19 cellular contexts compared by ENCODE assay signal in genomic region chr19:8123683-8124082, GRCh38. TPM values are rescaled to one million over a fixed set of nuclear protein-coding genes. Genes with fewer than 3 reads are reported as not detected.
DNase-seq lines count a peak whose midpoint lies in the region; ATAC-seq and TF ChIP-seq lines count a peak whose summit lies in the region.
"Had no signal": no experiment of that assay in that cellular context is flagged by ENCODE, and none has a peak within 500 bp of the region (broad histone marks: within the 10 kb centered on the region; RNA-seq: fewer than 3 reads in every experiment).

No MANE protein-coding gene starts in this region.

- WGBS in H9 (ENCODE audit: extremely low coverage, insufficient read length, low lambda C conversion rate), result no CpG with 5 or more reads among the region's 22 CpGs
- WGBS in neuronal stem cell (ENCODE audit: extremely low coverage in 2 of 2, insufficient read length in 2 of 2, insufficient replicate concordance in 1 of 2), 2 donors, result no CpG with 5 or more reads among the region's 22 CpGs
- WGBS in esophagus muscularis mucosa, result 88% methylated on average over 18 of the region's 22 CpGs

- H3K18ac ChIP-seq in H9 (ENCODE audit: insufficient read length, low read depth, low read length) (no peak overlapping the region), neuronal stem cell (ENCODE audit: low read length) (no peak overlapping the region)

- intact Hi-C loops in vagina (cut with DNase I), result no loop called here
- intact Hi-C loops in esophagus muscularis mucosa (cut with DNase I), result no loop called here

- H3T11ph ChIP-seq in H9 (ENCODE audit: low read length), result no peak overlapping the region

- no peak for ATAC-seq in T-helper 17 cell
- ATAC-seq: HCT116 had no signal

- H4K8ac ChIP-seq in H9 (replicated peaks; ENCODE audit: insufficient read length, low read depth, low read length), result no peak overlapping the region
- H4K8ac ChIP-seq in neuronal stem cell (ENCODE audit: low read depth, low read length), result no peak overlapping the region

- DNase-seq in H9 (no peak), T-helper 17 cell (no peak), endothelial cell (ENCODE audit: low spot score) (no peak), neuronal stem cell (ENCODE audit: low spot score) (no peak), vagina (ENCODE audit: extremely low spot score in 2 of 2) (no peak), esophagus muscularis mucosa (ENCODE audit: extremely low spot score) (no peak), BE2C (no peak)
- DNase-seq in activated CD4-positive, CD25-positive, alpha-beta regulatory T cell treated with anti-CD3 and anti-CD28 coated beads, Interleukin-2, amount 50 U/mL, for 72 hours, result no peak
- DNase-seq: CD4-positive, alpha-beta memory T cell; DMS153; DMS79; GDM1; GOT3 had no signal

- H3K9me3 Mint-ChIP-seq in H9, result no peaks in the 10 kb centered on the region; a peak in 1 of 5 replicates
- no peaks in the 10 kb centered on the region for H3K9me3 Mint-ChIP-seq in endothelial cell (ENCODE audit: unreplicated experiment)
- H3K9me3 Mint-ChIP-seq: CD4-positive, alpha-beta memory T cell had no signal

- TF ChIP-seq POLR2A in vagina (IDR thresholded peaks at IDR 0.05) (no peak), esophagus muscularis mucosa (IDR thresholded peaks at IDR 0.05; ENCODE audit: low read depth) (no peak)

- H3K56ac ChIP-seq in H9 (ENCODE audit: insufficient read length, low read depth, low read length), result no peak overlapping the region

- H3K27me3 Mint-ChIP-seq in H9 (ENCODE audit: low read depth) (no peaks in the 10 kb centered on the region), T-helper 17 cell (peaks cover 13% of the 10 kb centered on the region), endothelial cell (ENCODE audit: unreplicated experiment) (peaks cover 9% of the 10 kb centered on the region)

- no peaks in the 10 kb centered on the region for H3K9me3 ChIP-seq in H9 (ENCODE audit: control insufficient read depth, low read depth, low read length)
- no peaks in the 10 kb centered on the region for H3K9me3 ChIP-seq in T-helper 17 cell (ENCODE audit: control insufficient read depth, low read length, poor library complexity, severe bottlenecking)
- peaks cover 0 to 3% of the 10 kb centered on the region in 2 donors for H3K9me3 ChIP-seq in neuronal stem cell (replicated peaks in 1 of 2; ENCODE audit: control insufficient read depth in 2 of 2, insufficient read depth in 1 of 2, low read depth in 1 of 2, low read length in 2 of 2)
- H3K9me3 ChIP-seq in vagina, result no peaks in the 10 kb centered on the region
- H3K9me3 ChIP-seq in esophagus muscularis mucosa, result no peaks in the 10 kb centered on the region
- no peaks in the 10 kb centered on the region for H3K9me3 ChIP-seq in BE2C

- H2BK5ac ChIP-seq in H9 (ENCODE audit: insufficient read length, low read length) (no peak overlapping the region), neuronal stem cell (ENCODE audit: low read length) (peak overlapping the region; percentile 66)

- H3K4me2 ChIP-seq in H9 (ENCODE audit: insufficient read depth, insufficient read length, low read length) (no peak overlapping the region), neuronal stem cell (ENCODE audit: insufficient read depth, low read length, poor library complexity, severe bottlenecking) (no peak overlapping the region)
- H3K4me2 ChIP-seq: KMS-11 had no signal

- no peak overlapping the region for H3K27ac ChIP-seq in H9 (ENCODE audit: insufficient read length, low read depth, low read length)
- H3K27ac ChIP-seq in neuronal stem cell (replicated peaks; ENCODE audit: low read length), result no peak overlapping the region
- H3K27ac ChIP-seq in vagina, result no peak overlapping the region
- H3K27ac ChIP-seq in esophagus muscularis mucosa (replicated peaks in 1 of 4), result no peak overlapping the region
- H3K27ac ChIP-seq: C4-2B, KMS-11 had no signal

- no peak overlapping the region for H4K91ac ChIP-seq in H9 (ENCODE audit: insufficient read length, low read depth, low read length)
- H4K91ac ChIP-seq in neuronal stem cell (ENCODE audit: low read depth, low read length, poor library complexity), result no peak overlapping the region

- H3K36me3 Mint-ChIP-seq in H9 (ENCODE audit: insufficient read depth in 1 of 3, low read depth in 3 of 3) (peaks cover 29 to 45% (median 45%) of the 10 kb centered on the region in 3 experiments), T-helper 17 cell (ENCODE audit: low read depth) (no peaks in the 10 kb centered on the region), endothelial cell (ENCODE audit: low read depth, unreplicated experiment) (peaks cover 9% of the 10 kb centered on the region)
- H3K36me3 Mint-ChIP-seq: CD4-positive, alpha-beta memory T cell had no signal

- H3K14ac ChIP-seq in H9 (ENCODE audit: insufficient read depth, low read length), result no peak overlapping the region
- H3K14ac ChIP-seq in neuronal stem cell (ENCODE audit: low read length), result no peak overlapping the region

- H2BK20ac ChIP-seq in H9 (ENCODE audit: low read depth, low read length, poor library complexity, severe bottlenecking), result no peak overlapping the region

- no peaks in the 10 kb centered on the region for H3K79me1 ChIP-seq in H9 (ENCODE audit: insufficient read depth, low read depth, low read length, poor library complexity, severe bottlenecking)
- no peaks in the 10 kb centered on the region for H3K79me1 ChIP-seq in neuronal stem cell (ENCODE audit: low read depth, low read length)

- H2BK15ac ChIP-seq in H9 (ENCODE audit: low read depth, low read length), result no peak overlapping the region
- no peak overlapping the region for H2BK15ac ChIP-seq in neuronal stem cell (ENCODE audit: low read length)

- H3K27me3 ChIP-seq in H9 (ENCODE audit: insufficient read depth, low read length) (no peaks in the 10 kb centered on the region), neuronal stem cell (ENCODE audit: control insufficient read depth in 3 of 3, insufficient read depth in 3 of 3, low read depth in 1 of 3, low read length in 3 of 3) (no peaks in the 10 kb centered on the region), vagina (no peaks in the 10 kb centered on the region), esophagus muscularis mucosa (no peaks in the 10 kb centered on the region), BE2C (peaks cover 24% of the 10 kb centered on the region)

- H4K20me1 ChIP-seq in H9 (ENCODE audit: control insufficient read depth, insufficient read depth, insufficient read length), result no peaks in the 10 kb centered on the region

- no peak overlapping the region for H2AFZ ChIP-seq in H9 (ENCODE audit: low read length)
- H2AFZ ChIP-seq in neuronal stem cell (ENCODE audit: low read length), result no peak overlapping the region

- H4K5ac ChIP-seq in H9 (ENCODE audit: insufficient read length, low read depth, low read length), result no peak overlapping the region

- H2BK12ac ChIP-seq in H9 (ENCODE audit: insufficient read length, low read depth, low read length) (no peak overlapping the region), neuronal stem cell (ENCODE audit: low read length) (no peak overlapping the region)

- no peak overlapping the region for H3K9ac ChIP-seq in H9 (ENCODE audit: extremely low read depth, insufficient read length, low read length)
- peak overlapping the region; percentile 53 for H3K9ac ChIP-seq in neuronal stem cell (ENCODE audit: low read depth, low read length, poor library complexity)
- H3K9ac ChIP-seq: KMS-11 had no signal

- H3K23ac ChIP-seq in H9 (ENCODE audit: insufficient read length, low read depth, low read length), result no peak overlapping the region
- no peak overlapping the region for H3K23ac ChIP-seq in neuronal stem cell (ENCODE audit: low read depth, low read length, poor library complexity)

- H3K4me1 Mint-ChIP-seq in H9 (peaks cover 12% of the 10 kb centered on the region in 2 experiments), T-helper 17 cell (no peaks in the 10 kb centered on the region), endothelial cell (ENCODE audit: unreplicated experiment) (peaks cover 5% of the 10 kb centered on the region)
- H3K4me1 Mint-ChIP-seq: CD4-positive, alpha-beta memory T cell had no signal

- H3K36me3 ChIP-seq in neuronal stem cell (replicated peaks in 1 of 2; ENCODE audit: control insufficient read depth in 2 of 2, insufficient read depth in 2 of 2, low read length in 2 of 2) (peaks cover 5 to 26% of the 10 kb centered on the region in 2 donors), vagina (no peaks in the 10 kb centered on the region), esophagus muscularis mucosa (no peaks in the 10 kb centered on the region), BE2C (no peaks in the 10 kb centered on the region)

- H2BK120ac ChIP-seq in H9 (ENCODE audit: low read depth, low read length, poor library complexity, severe bottlenecking) (no peak overlapping the region), neuronal stem cell (ENCODE audit: low read depth, low read length) (no peak overlapping the region)

- TF ChIP-seq CTCF in H9 (conservative IDR thresholded peaks at IDR 0.05) (no peak), endothelial cell (IDR thresholded peaks at IDR 0.05; ENCODE audit: unreplicated experiment) (no peak), vagina (IDR thresholded peaks at IDR 0.05) (no peak), esophagus muscularis mucosa (IDR thresholded peaks at IDR 0.05) (no peak), BE2C (IDR thresholded peaks at IDR 0.05; ENCODE audit: low read depth, low read length) (no peak)

- no peak overlapping the region; a peak in 1 of 5 replicates for H3K4me3 Mint-ChIP-seq in H9
- no peak overlapping the region for H3K4me3 Mint-ChIP-seq in T-helper 17 cell
- H3K4me3 Mint-ChIP-seq in endothelial cell (ENCODE audit: unreplicated experiment), result peak overlapping the region; percentile 34
- H3K4me3 Mint-ChIP-seq: CD4-positive, alpha-beta memory T cell had no signal

- H3K23me2 ChIP-seq in H9 (ENCODE audit: insufficient read length, low read depth, low read length, poor library complexity, severe bottlenecking), result no peaks in the 10 kb centered on the region

- H3K4me3 ChIP-seq in neuronal stem cell (ENCODE audit: low read length in 2 of 2) (no peak overlapping the region), vagina (no peak overlapping the region), esophagus muscularis mucosa (no peak overlapping the region), BE2C (ENCODE audit: low read depth, low read length) (no peak overlapping the region)

- H3K4me1 ChIP-seq in H9 (ENCODE audit: insufficient read depth, low read length), result no peaks in the 10 kb centered on the region; the same call in 1 of the 2 replicates
- H3K4me1 ChIP-seq in neuronal stem cell (ENCODE audit: control insufficient read depth in 2 of 2, insufficient read depth in 1 of 2, low read depth in 1 of 2, low read length in 2 of 2), result no peaks in the 10 kb centered on the region
- H3K4me1 ChIP-seq in vagina, result no peaks in the 10 kb centered on the region
- H3K4me1 ChIP-seq in esophagus muscularis mucosa, result no peaks in the 10 kb centered on the region
- no peaks in the 10 kb centered on the region for H3K4me1 ChIP-seq in BE2C

- no peaks in the 10 kb centered on the region for H3K79me2 ChIP-seq in H9 (ENCODE audit: insufficient read depth, low read length)

- no peak overlapping the region for H2AK5ac ChIP-seq in H9 (ENCODE audit: insufficient read length, low read length)
- no peak overlapping the region for H2AK5ac ChIP-seq in neuronal stem cell (ENCODE audit: low read depth, low read length)

- H3K4ac ChIP-seq in H9 (ENCODE audit: low read depth, low read length) (no peak overlapping the region), neuronal stem cell (ENCODE audit: low read length) (no peak overlapping the region)

- no peak for TF ChIP-seq EP300 in esophagus muscularis mucosa (IDR thresholded peaks at IDR 0.05)

- H3K27ac Mint-ChIP-seq in H9 (peak overlapping the region in 2 of 3 experiments; percentile 73 to 92; a peak in 4 of 7 replicates), T-helper 17 cell (peak overlapping the region; percentile 14), endothelial cell (ENCODE audit: unreplicated experiment) (no peak overlapping the region)
- H3K27ac Mint-ChIP-seq: CD4-positive, alpha-beta memory T cell had no signal

RNA-seq across cellular contexts. Expression of gene FBN3, which starts 25.7 kb away (rescaled TPM):
- 24.9 and 31.0 TPM in 2 replicates for total RNA-seq in H9 (2021)
- not detected for total RNA-seq in T-helper 17 cell
- 15.5 TPM for total RNA-seq in endothelial cell (ENCODE audit: unreplicated experiment)
- 10.0 TPM for polyA plus RNA-seq in neuronal stem cell (2013, experiment 1 of 2)
- polyA plus RNA-seq in neuronal stem cell (2013, experiment 2 of 2), result 11.3 TPM
- total RNA-seq in vagina, result not detected
- under 1 TPM in 1 of 4 donors, not detected in 3; under 0.01 TPM for total RNA-seq in esophagus muscularis mucosa
- polyA plus RNA-seq in BE2C (2012; ENCODE audit: insufficient read depth, insufficient read length, low read depth), result not detected
- total RNA-seq: A172; CD4-positive, alpha-beta memory T cell; Daoy had no signal
- polyA plus RNA-seq: BJ; CD4-positive, alpha-beta memory T cell had no signal

Comparison
In these comparisons a context has a peak if more than half of its experiments do, and no peak if none do; other contexts are left out.
1. RNA of gene FBN3, which starts 25.7 kb away (total RNA-seq): 24.9 to 31.0 TPM in H9 and 15.5 TPM in endothelial cell (single experiment); not detected in T-helper 17 cell, not detected in vagina (single experiment) and under 0.01 TPM in esophagus muscularis mucosa; every median in the first group is over 10 times any median in the second.